ENCODE assay signal across 18 cellular contexts in genomic region chr5:114319236-114319635, GRCh38. TPM values are rescaled to one million over a fixed set of nuclear protein-coding genes. Genes with fewer than 3 reads are reported as not detected.
"Had no signal": no experiment of that assay in that cellular context is flagged by ENCODE, and none has a peak within 500 bp of the region (broad histone marks: within the 10 kb centered on the region; RNA-seq: fewer than 3 reads in every experiment).

No MANE protein-coding gene starts in this region.

- H3K4me3 Mint-ChIP-seq: naive B cell, nephron, type B pancreatic cell had no signal

- H3K36me3 Mint-ChIP-seq: naive B cell, type B pancreatic cell had no signal

- H3K36me3 ChIP-seq: pancreas, sigmoid colon, stomach, thoracic aorta had no signal

- H3K4me1 Mint-ChIP-seq: naive B cell, nephron had no signal

- H3K27me3 Mint-ChIP-seq: naive B cell, progenitor cell of endocrine pancreas, type B pancreatic cell had no signal

- H3K9me3 ChIP-seq: pancreas, sigmoid colon, stomach, thoracic aorta had no signal

- H3K4me3 ChIP-seq: pancreas, sigmoid colon, skin epidermis, stomach, thoracic aorta had no signal

- H3K27ac Mint-ChIP-seq: nephron, progenitor cell of endocrine pancreas, type B pancreatic cell had no signal

- H3K27me3 ChIP-seq: pancreas, sigmoid colon, stomach had no signal

- DNase-seq: erythroblast; head of caudate nucleus; hippocampal formation; left colon; naive B cell; occipital lobe; pancreas; sigmoid colon; stimulated activated CD4-positive, alpha-beta T cell treated with anti-CD3 and anti-CD28 coated beads, Interleukin-12 subunit alpha, Interleukin-12 subunit beta, amount 100 ng/mL, for 4 hours; stimulated activated naive CD4-positive, alpha-beta T cell; stomach; substantia nigra had no signal

- H3K27ac ChIP-seq: sigmoid colon, stomach, thoracic aorta had no signal

- FAIRE-seq: pancreas, urothelium cell line had no signal

- H3K4me1 ChIP-seq: pancreas, sigmoid colon, stomach had no signal

- H3K9me3 Mint-ChIP-seq: naive B cell, nephron had no signal

RNA-seq across cellular contexts. Expression of gene KCNN2, which starts 42.6 kb away (rescaled TPM):
- total RNA-seq: thoracic aorta had no signal
